ENCODE assay signal across 8 cellular contexts in the genomic region with DNA sequence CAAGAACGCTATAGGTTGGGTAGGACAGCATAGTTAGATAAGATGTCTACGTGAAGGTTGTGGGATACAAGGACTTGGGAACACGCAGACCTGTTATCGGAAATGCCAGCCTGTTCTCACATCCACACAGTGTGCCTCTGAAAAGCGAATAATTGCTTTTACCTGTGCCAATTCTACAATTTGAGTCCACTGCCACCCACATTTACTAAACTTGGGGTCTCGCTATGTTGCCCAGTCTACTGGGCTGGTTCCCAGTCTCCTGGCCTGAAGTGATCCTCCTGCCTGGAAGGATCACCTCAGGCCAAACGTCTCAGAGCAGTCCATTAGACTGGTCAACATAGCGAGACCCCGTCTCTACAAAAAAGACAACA. TPM values are rescaled to one million over a fixed set of nuclear protein-coding genes. Genes with fewer than 3 reads are reported as not detected.
DNase-seq lines count a peak whose midpoint lies in the region; ATAC-seq and TF ChIP-seq lines count a peak whose summit lies in the region.

No MANE protein-coding gene starts in this region.

- H3K27me3 ChIP-seq in CD4-positive, alpha-beta T cell (ENCODE audit: control insufficient read depth, insufficient read depth, low read length), result no peaks in the 10 kb centered on the region
- no peaks in the 10 kb centered on the region for H3K27me3 ChIP-seq in endocrine pancreas (ENCODE audit: control insufficient read depth, insufficient read depth, low read length)
- H3K27me3 ChIP-seq in neuron (ENCODE audit: insufficient read depth, low read length), result no peaks in the 10 kb centered on the region

- intact Hi-C loops in CD4-positive, alpha-beta T cell (cut with DNase I, micrococcal nuclease), result loop anchor here in 1 of 2 experiments (1.0 to 10.0 kb wide), 9 partner anchors 114 to 1332 kb away; a partner anchor contains a TSS
- intact Hi-C loops in OCI-LY7 (cut with micrococcal nuclease; ENCODE audit: unreplicated experiment), result loop anchor here (2.0 to 5.0 kb wide), 2 partner anchors 114 to 215 kb away; a partner anchor contains a TSS

- no peak for DNase-seq in CD4-positive, alpha-beta T cell
- DNase-seq in OCI-LY7 (ENCODE audit: low spot score), result no peak
- DNase-seq in epidermal melanocyte (ENCODE audit: insufficient read length, low spot score), result no peak

- H3K27ac ChIP-seq in CD4-positive, alpha-beta T cell (ENCODE audit: low read depth, low read length), result peak overlapping the region; percentile 91
- H3K27ac ChIP-seq in OCI-LY7 (ENCODE audit: low read depth, low read length, poor library complexity, severe bottlenecking), result peak overlapping the region; percentile 74

- H3K4me1 ChIP-seq in OCI-LY7 (ENCODE audit: insufficient read depth, low read length, poor library complexity, severe bottlenecking) (peaks cover 13% of the 10 kb centered on the region), endocrine pancreas (ENCODE audit: control insufficient read depth, insufficient read depth, low read length) (peaks cover 8% of the 10 kb centered on the region), neuron (ENCODE audit: insufficient read depth, low read length) (peaks cover 10% of the 10 kb centered on the region)

- BruUV-seq in OCI-LY7 (replicated peaks; lab: Mats Ljungman, UMichigan), result no TSS peak

- H3K4me2 ChIP-seq in OCI-LY7 (ENCODE audit: low read length), result peak overlapping the region; percentile 65

- H3K36me3 ChIP-seq in OCI-LY7 (ENCODE audit: insufficient read depth, low read length), result peaks cover 20% of the 10 kb centered on the region
- no peaks in the 10 kb centered on the region for H3K36me3 ChIP-seq in endocrine pancreas (ENCODE audit: control insufficient read depth, insufficient read depth, low read length)
- H3K36me3 ChIP-seq in neuron (ENCODE audit: insufficient read depth, low read length), result peaks cover 9% of the 10 kb centered on the region

- POLR2A ChIA-PET in CD4-positive, alpha-beta T cell (lab: Charles Lee), result interaction anchor here (0.9 to 1.8 kb wide), 15 partner anchors 8 to 548 kb away, joined by 3 to 19 read pairs (median 4); a partner anchor contains a TSS
- POLR2A ChIA-PET in OCI-LY7 (lab: Charles Lee), result interaction anchor here (0.6 kb wide), 1 partner anchor 13 kb away, joined by 4 read pairs; no protein-coding TSS in a partner anchor

- peak overlapping the region; percentile 98 for H3K27ac Mint-ChIP-seq in CD4-positive, alpha-beta T cell

- H3K27me3 Mint-ChIP-seq in CD4-positive, alpha-beta T cell, result no peaks in the 10 kb centered on the region

- CTCF ChIA-PET in CD4-positive, alpha-beta T cell (lab: Charles Lee), result interaction anchor here (1.3 to 2.5 kb wide), 2 partner anchors 213 to 222 kb away, joined by 5 to 7 read pairs; a partner anchor contains a TSS
- CTCF ChIA-PET in OCI-LY7 (lab: Charles Lee; ENCODE audit: unreplicated experiment), result no interaction called here

- H3K36me3 Mint-ChIP-seq in CD4-positive, alpha-beta T cell (ENCODE audit: low read depth), result peaks cover 15% of the 10 kb centered on the region

- peak overlapping the region; percentile 91 for H3K4me3 Mint-ChIP-seq in CD4-positive, alpha-beta T cell

- H3K4me3 ChIP-seq in OCI-LY7 (ENCODE audit: low read depth, low read length, poor library complexity, severe bottlenecking) (peak overlapping the region; percentile 77), endocrine pancreas (ENCODE audit: control insufficient read depth, insufficient read depth, low read length) (peak overlapping the region; percentile 92), neuron (ENCODE audit: low read length) (peak overlapping the region; percentile 90)

- TF ChIP-seq CTCF in CD4-positive, alpha-beta T cell (IDR thresholded peaks at IDR 0.05), result no peak
- no peak for TF ChIP-seq CTCF in OCI-LY7 (conservative IDR thresholded peaks at IDR 0.05; ENCODE audit: low read length)

- peak overlapping the region; percentile 67 for H3K9ac ChIP-seq in endocrine pancreas (ENCODE audit: control insufficient read depth, insufficient read depth, low read length)

- H4K20me1 ChIP-seq in OCI-LY7 (ENCODE audit: insufficient read depth, low read length), result no peaks in the 10 kb centered on the region

- no peaks in the 10 kb centered on the region for H3K9me3 ChIP-seq in CD4-positive, alpha-beta T cell (ENCODE audit: control insufficient read depth, low read length)
- H3K9me3 ChIP-seq in OCI-LY7 (ENCODE audit: low read length), result no peaks in the 10 kb centered on the region
- H3K9me3 ChIP-seq in endocrine pancreas (ENCODE audit: control insufficient read depth, low read length), result no peaks in the 10 kb centered on the region
- no peaks in the 10 kb centered on the region for H3K9me3 ChIP-seq in neuron (ENCODE audit: low read length)

- H3K9me2 ChIP-seq in OCI-LY7 (ENCODE audit: insufficient read depth, low read length), result no peaks in the 10 kb centered on the region

- H2AFZ ChIP-seq in OCI-LY7 (ENCODE audit: low read length) (peak overlapping the region; percentile 86), neuron (ENCODE audit: low read depth, low read length) (peak overlapping the region; percentile 76)

- no peaks in the 10 kb centered on the region for H3K9me3 Mint-ChIP-seq in CD4-positive, alpha-beta T cell

- peaks cover 25% of the 10 kb centered on the region for H3K4me1 Mint-ChIP-seq in CD4-positive, alpha-beta T cell (ENCODE audit: low read depth)

- H3K79me2 ChIP-seq in OCI-LY7 (ENCODE audit: insufficient read depth, low read depth, low read length), result peaks cover 44% of the 10 kb centered on the region

- no peak for ATAC-seq in CD4-positive, alpha-beta T cell (ENCODE audit: poor library complexity)
- ATAC-seq in HG03196 (IDR thresholded peaks at IDR 0.05; ENCODE audit: unreplicated experiment) (no peak), HG03039 (IDR thresholded peaks at IDR 0.05; ENCODE audit: unreplicated experiment) (no peak), GM19351 (IDR thresholded peaks at IDR 0.05; ENCODE audit: unreplicated experiment) (no peak)

RNA-seq across cellular contexts. Expression of a gene that starts 0.8 kb away (rescaled TPM):
- total RNA-seq in CD4-positive, alpha-beta T cell, result 10 to 100 TPM; 20.3 to 22.9 TPM
- 31.7 and 47.1 TPM in 2 replicates for total RNA-seq in OCI-LY7 (2014; rRNA removed; shearing (Covaris generic))
- 30.0 and 35.1 TPM in 2 replicates for total RNA-seq in OCI-LY7 (2022)
